In the genomic region with DNA sequence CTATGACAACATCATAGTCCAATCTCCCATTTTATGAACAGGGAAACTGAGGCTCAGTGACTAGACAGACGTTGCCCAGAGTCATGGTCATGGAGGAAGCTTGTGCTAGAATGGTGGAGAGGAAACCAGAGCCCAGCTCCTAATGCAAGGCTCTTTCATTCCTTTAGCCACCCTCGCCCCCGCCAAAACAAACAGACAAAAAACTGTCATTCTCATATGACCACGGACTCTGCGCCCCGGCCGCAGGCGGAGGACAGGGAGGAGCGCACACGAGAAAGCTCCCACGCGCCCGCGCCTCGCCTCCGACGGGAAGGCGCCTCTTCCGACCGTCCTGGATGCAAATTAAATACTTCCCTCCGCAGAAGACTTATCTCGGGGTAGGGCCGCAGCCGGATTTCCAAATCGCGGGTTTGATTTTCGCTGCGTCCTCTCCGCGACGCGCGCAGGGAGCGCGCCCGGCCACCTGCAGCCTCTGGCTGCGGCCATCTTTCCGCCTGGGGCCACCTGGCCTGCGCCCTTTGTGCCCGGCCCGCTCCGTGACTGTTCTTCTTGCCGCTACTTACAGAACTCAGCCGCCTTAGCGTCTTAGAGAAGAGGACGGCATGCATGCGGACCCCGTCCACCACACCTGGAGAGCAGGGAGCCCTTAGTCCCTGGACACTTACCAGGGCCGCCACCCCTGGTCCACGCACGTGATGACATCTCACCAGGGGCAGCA, we compare ENCODE assay signal across 1 cellular context.
TF ChIP-seq lines count a peak whose summit lies in the region.

No MANE protein-coding gene starts in this region.

TF ChIP-seq in K562, 482 proteins besides CTCF, POLR2A, EP300 and RAD21 (continued from another document and continues in another):
- TF ChIP-seq, protein P1, sequence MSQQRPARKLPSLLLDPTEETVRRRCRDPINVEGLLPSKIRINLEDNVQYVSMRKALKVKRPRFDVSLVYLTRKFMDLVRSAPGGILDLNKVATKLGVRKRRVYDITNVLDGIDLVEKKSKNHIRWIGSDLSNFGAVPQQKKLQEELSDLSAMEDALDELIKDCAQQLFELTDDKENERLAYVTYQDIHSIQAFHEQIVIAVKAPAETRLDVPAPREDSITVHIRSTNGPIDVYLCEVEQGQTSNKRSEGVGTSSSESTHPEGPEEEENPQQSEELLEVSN (IDR thresholded peaks at IDR 0.05; ENCODE audit: borderline replicate concordance in 1 of 2, extremely low read depth in 1 of 2, insufficient read depth in 1 of 2, insufficient read length in 1 of 2, low read depth in 1 of 2, low read length in 1 of 2, poor library complexity in 1 of 2, severe bottlenecking in 1 of 2) = peak in 1 of 2 experiments; percentile 88
- no peak for TF ChIP-seq RFX5 (IDR thresholded peaks at IDR 0.05; ENCODE audit: low read depth, low read length)
- TF ChIP-seq, protein P2, sequence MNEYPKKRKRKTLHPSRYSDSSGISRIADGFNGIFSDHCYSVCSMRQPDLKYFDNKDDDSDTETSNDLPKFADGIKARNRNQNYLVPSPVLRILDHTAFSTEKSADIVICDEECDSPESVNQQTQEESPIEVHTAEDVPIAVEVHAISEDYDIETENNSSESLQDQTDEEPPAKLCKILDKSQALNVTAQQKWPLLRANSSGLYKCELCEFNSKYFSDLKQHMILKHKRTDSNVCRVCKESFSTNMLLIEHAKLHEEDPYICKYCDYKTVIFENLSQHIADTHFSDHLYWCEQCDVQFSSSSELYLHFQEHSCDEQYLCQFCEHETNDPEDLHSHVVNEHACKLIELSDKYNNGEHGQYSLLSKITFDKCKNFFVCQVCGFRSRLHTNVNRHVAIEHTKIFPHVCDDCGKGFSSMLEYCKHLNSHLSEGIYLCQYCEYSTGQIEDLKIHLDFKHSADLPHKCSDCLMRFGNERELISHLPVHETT (CRISPR knock-in tag; conservative IDR thresholded peaks at IDR 0.05 in 1 of 2, IDR thresholded peaks at IDR 0.05 in 1 of 2) = no peak; a peak in 1 of 4 replicates
- no peak for TF ChIP-seq NCOA4 (IDR thresholded peaks at IDR 0.05; ENCODE audit: partially characterized antibody)
- no peak for TF ChIP-seq KAT8 (IDR thresholded peaks at IDR 0.05; ENCODE audit: low read depth)
- TF ChIP-seq, protein P3, sequence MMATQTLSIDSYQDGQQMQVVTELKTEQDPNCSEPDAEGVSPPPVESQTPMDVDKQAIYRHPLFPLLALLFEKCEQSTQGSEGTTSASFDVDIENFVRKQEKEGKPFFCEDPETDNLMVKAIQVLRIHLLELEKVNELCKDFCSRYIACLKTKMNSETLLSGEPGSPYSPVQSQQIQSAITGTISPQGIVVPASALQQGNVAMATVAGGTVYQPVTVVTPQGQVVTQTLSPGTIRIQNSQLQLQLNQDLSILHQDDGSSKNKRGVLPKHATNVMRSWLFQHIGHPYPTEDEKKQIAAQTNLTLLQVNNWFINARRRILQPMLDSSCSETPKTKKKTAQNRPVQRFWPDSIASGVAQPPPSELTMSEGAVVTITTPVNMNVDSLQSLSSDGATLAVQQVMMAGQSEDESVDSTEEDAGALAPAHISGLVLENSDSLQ (IDR thresholded peaks at IDR 0.05) = peak; percentile 51; the same call in 1 of the 2 replicates
- TF ChIP-seq ARHGAP35 (IDR thresholded peaks at IDR 0.05; ENCODE audit: partially characterized antibody) = no peak
- TF ChIP-seq SMAD3 (CRISPR knock-in tag; conservative IDR thresholded peaks at IDR 0.05) = no peak
- peak in 1 of 2 experiments; percentile 79; a peak in 2 of 4 replicates for TF ChIP-seq RCOR1 (IDR thresholded peaks at IDR 0.05; ENCODE audit: borderline replicate concordance in 1 of 2, low read depth in 2 of 2, low read length in 2 of 2)
- TF ChIP-seq TFAM (CRISPR knock-in tag; conservative IDR thresholded peaks at IDR 0.05) = no peak
- TF ChIP-seq ETV5 (CRISPR knock-in tag; IDR thresholded peaks at IDR 0.05; ENCODE audit: low read depth) = no peak
- TF ChIP-seq RBM34 (IDR thresholded peaks at IDR 0.05; ENCODE audit: borderline replicate concordance, insufficient read depth, low read length) = no peak
- TF ChIP-seq ZNF551 (CRISPR knock-in tag; IDR thresholded peaks at IDR 0.05) = no peak
- TF ChIP-seq MAFF (IDR thresholded peaks at IDR 0.05; ENCODE audit: low read length) = no peak
- TF ChIP-seq FOXK1 (CRISPR knock-in tag; IDR thresholded peaks at IDR 0.05; ENCODE audit: borderline replicate concordance) = no peak
- no peak for TF ChIP-seq HCFC1 (IDR thresholded peaks at IDR 0.05; ENCODE audit: low read depth, low read length)
- TF ChIP-seq NONO (IDR thresholded peaks at IDR 0.05; ENCODE audit: low read depth in 2 of 2, low read length in 1 of 2) = no peak
- TF ChIP-seq, protein P4, sequence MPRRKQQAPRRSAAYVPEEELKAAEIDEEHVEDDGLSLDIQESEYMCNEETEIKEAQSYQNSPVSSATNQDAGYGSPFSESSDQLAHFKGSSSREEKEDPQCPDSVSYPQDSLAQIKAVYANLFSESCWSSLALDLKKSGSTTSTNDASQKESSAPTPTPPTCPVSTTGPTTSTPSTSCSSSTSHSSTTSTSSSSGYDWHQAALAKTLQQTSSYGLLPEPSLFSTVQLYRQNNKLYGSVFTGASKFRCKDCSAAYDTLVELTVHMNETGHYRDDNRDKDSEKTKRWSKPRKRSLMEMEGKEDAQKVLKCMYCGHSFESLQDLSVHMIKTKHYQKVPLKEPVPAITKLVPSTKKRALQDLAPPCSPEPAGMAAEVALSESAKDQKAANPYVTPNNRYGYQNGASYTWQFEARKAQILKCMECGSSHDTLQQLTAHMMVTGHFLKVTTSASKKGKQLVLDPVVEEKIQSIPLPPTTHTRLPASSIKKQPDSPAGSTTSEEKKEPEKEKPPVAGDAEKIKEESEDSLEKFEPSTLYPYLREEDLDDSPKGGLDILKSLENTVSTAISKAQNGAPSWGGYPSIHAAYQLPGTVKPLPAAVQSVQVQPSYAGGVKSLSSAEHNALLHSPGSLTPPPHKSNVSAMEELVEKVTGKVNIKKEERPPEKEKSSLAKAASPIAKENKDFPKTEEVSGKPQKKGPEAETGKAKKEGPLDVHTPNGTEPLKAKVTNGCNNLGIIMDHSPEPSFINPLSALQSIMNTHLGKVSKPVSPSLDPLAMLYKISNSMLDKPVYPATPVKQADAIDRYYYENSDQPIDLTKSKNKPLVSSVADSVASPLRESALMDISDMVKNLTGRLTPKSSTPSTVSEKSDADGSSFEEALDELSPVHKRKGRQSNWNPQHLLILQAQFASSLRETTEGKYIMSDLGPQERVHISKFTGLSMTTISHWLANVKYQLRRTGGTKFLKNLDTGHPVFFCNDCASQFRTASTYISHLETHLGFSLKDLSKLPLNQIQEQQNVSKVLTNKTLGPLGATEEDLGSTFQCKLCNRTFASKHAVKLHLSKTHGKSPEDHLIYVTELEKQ (CRISPR knock-in tag; IDR thresholded peaks at IDR 0.05) = no peak
- peak; percentile 58; the same call in 1 of the 2 replicates for TF ChIP-seq NFRKB (IDR thresholded peaks at IDR 0.05; ENCODE audit: low read depth)
- TF ChIP-seq CBX2 (IDR thresholded peaks at IDR 0.05; ENCODE audit: insufficient read depth, low read length, poor library complexity, severe bottlenecking) = no peak
- no peak for TF ChIP-seq ADNP (tag; IDR thresholded peaks at IDR 0.05)
- TF ChIP-seq, protein P5, sequence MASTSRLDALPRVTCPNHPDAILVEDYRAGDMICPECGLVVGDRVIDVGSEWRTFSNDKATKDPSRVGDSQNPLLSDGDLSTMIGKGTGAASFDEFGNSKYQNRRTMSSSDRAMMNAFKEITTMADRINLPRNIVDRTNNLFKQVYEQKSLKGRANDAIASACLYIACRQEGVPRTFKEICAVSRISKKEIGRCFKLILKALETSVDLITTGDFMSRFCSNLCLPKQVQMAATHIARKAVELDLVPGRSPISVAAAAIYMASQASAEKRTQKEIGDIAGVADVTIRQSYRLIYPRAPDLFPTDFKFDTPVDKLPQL (IDR thresholded peaks at IDR 0.05; ENCODE audit: extremely low read depth, insufficient read length) = no peak
- TF ChIP-seq MCM5 (IDR thresholded peaks at IDR 0.05; ENCODE audit: low read depth) = no peak
- TF ChIP-seq, protein P6, sequence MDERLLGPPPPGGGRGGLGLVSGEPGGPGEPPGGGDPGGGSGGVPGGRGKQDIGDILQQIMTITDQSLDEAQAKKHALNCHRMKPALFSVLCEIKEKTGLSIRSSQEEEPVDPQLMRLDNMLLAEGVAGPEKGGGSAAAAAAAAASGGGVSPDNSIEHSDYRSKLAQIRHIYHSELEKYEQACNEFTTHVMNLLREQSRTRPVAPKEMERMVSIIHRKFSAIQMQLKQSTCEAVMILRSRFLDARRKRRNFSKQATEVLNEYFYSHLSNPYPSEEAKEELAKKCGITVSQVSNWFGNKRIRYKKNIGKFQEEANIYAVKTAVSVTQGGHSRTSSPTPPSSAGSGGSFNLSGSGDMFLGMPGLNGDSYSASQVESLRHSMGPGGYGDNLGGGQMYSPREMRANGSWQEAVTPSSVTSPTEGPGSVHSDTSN (CRISPR knock-in tag; IDR thresholded peaks at IDR 0.05; ENCODE audit: low read depth) = no peak
- TF ChIP-seq, protein P6 (tag; conservative IDR thresholded peaks at IDR 0.05; ENCODE audit: low read depth) = no peak
- TF ChIP-seq, protein P7, sequence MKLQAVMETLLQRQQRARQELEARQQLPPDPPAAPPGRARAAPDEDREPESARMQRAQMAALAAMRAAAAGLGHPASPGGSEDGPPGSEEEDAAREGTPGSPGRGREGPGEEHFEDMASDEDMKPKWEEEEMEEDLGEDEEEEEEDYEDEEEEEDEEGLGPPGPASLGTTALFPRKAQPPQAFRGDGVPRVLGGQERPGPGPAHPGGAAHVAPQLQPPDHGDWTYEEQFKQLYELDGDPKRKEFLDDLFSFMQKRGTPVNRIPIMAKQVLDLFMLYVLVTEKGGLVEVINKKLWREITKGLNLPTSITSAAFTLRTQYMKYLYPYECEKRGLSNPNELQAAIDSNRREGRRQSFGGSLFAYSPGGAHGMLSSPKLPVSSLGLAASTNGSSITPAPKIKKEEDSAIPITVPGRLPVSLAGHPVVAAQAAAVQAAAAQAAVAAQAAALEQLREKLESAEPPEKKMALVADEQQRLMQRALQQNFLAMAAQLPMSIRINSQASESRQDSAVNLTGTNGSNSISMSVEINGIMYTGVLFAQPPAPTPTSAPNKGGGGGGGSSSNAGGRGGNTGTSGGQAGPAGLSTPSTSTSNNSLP (IDR thresholded peaks at IDR 0.05; ENCODE audit: borderline replicate concordance, low read depth, low read length) = no peak
- TF ChIP-seq, protein P8, sequence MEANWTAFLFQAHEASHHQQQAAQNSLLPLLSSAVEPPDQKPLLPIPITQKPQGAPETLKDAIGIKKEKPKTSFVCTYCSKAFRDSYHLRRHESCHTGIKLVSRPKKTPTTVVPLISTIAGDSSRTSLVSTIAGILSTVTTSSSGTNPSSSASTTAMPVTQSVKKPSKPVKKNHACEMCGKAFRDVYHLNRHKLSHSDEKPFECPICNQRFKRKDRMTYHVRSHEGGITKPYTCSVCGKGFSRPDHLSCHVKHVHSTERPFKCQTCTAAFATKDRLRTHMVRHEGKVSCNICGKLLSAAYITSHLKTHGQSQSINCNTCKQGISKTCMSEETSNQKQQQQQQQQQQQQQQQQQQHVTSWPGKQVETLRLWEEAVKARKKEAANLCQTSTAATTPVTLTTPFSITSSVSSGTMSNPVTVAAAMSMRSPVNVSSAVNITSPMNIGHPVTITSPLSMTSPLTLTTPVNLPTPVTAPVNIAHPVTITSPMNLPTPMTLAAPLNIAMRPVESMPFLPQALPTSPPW (CRISPR knock-in tag; IDR thresholded peaks at IDR 0.05) = no peak
- TF ChIP-seq ZNF75A (CRISPR knock-in tag; IDR thresholded peaks at IDR 0.05) = no peak
- no peak for TF ChIP-seq TGIF2 (CRISPR knock-in tag; IDR thresholded peaks at IDR 0.05)
- peak; percentile 43 for TF ChIP-seq ZNF316 (IDR thresholded peaks at IDR 0.05)
- TF ChIP-seq, protein P9, sequence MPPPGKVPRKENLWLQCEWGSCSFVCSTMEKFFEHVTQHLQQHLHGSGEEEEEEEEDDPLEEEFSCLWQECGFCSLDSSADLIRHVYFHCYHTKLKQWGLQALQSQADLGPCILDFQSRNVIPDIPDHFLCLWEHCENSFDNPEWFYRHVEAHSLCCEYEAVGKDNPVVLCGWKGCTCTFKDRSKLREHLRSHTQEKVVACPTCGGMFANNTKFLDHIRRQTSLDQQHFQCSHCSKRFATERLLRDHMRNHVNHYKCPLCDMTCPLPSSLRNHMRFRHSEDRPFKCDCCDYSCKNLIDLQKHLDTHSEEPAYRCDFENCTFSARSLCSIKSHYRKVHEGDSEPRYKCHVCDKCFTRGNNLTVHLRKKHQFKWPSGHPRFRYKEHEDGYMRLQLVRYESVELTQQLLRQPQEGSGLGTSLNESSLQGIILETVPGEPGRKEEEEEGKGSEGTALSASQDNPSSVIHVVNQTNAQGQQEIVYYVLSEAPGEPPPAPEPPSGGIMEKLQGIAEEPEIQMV (tag; conservative IDR thresholded peaks at IDR 0.05; ENCODE audit: low read depth) = no peak
- TF ChIP-seq ZNF584 (CRISPR knock-in tag; IDR thresholded peaks at IDR 0.05; ENCODE audit: low read depth) = no peak
- TF ChIP-seq, protein P10, sequence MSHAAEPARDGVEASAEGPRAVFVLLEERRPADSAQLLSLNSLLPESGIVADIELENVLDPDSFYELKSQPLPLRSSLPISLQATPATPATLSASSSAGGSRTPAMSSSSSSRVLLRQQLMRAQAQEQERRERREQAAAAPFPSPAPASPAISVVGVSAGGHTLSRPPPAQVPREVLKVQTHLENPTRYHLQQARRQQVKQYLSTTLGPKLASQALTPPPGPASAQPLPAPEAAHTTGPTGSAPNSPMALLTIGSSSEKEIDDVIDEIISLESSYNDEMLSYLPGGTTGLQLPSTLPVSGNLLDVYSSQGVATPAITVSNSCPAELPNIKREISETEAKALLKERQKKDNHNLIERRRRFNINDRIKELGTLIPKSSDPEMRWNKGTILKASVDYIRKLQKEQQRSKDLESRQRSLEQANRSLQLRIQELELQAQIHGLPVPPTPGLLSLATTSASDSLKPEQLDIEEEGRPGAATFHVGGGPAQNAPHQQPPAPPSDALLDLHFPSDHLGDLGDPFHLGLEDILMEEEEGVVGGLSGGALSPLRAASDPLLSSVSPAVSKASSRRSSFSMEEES (CRISPR knock-in tag; IDR thresholded peaks at IDR 0.05) = 0 out of 2 replicates have a peak, but pooled peaks have one; percentile 11
- TF ChIP-seq RBBP5 (IDR thresholded peaks at IDR 0.05; ENCODE audit: borderline replicate concordance, insufficient read depth, low read length, poor library complexity, severe bottlenecking) = peak; percentile 49
- no peak for TF ChIP-seq BDP1 (IDR thresholded peaks at IDR 0.05; ENCODE audit: insufficient read depth, insufficient read length)
- peak; percentile 59 for TF ChIP-seq LEF1 (IDR thresholded peaks at IDR 0.05)
- no peak for TF ChIP-seq ZFP30 (CRISPR knock-in tag; IDR thresholded peaks at IDR 0.05; ENCODE audit: borderline replicate concordance)
- TF ChIP-seq, protein P11, sequence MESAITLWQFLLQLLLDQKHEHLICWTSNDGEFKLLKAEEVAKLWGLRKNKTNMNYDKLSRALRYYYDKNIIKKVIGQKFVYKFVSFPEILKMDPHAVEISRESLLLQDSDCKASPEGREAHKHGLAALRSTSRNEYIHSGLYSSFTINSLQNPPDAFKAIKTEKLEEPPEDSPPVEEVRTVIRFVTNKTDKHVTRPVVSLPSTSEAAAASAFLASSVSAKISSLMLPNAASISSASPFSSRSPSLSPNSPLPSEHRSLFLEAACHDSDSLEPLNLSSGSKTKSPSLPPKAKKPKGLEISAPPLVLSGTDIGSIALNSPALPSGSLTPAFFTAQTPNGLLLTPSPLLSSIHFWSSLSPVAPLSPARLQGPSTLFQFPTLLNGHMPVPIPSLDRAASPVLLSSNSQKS (CRISPR knock-in tag; IDR thresholded peaks at IDR 0.05) = no peak
